8 cellular contexts compared by ENCODE assay signal in the genomic region with DNA sequence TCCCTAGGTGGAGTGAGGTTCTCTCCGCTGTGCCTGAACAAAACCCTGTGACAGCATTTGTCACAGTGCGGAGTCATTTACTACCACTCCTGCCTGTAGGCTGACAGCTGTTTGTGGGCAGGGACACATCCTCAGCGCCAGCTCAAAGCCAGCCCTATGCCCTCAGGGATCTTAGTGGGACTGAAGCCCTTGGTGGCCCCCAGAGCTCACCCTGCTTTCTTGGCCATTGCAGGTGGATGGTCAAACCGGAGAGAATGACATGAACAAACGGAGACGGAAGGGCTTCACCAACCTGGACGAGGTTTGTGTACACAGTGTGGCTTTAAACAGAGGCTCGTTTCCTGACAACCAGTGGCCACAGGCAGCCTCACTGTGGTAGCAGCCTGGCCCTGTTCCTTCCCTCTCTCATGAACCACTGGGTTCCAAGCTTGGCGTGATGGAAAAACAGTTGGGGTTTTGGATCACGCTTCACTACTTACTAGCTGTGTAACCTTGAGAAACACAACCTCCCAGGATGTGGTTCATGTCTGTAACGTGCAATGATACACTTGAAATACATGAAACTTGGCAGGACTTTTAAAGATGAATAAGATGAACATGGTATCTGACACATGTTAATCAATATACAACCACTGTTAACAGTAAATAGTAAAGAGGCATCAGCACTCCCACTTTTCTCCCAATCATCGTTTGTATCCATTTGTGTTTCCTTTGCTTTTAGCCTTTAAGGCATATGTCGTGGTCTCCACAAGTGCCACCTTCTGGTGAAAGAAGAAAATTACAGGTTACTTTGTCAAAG.
DNase-seq lines count a peak whose midpoint lies in the region; ATAC-seq, FAIRE-seq and TF ChIP-seq lines count a peak whose summit lies in the region.

No MANE protein-coding gene starts in this region.

- no peaks in the 10 kb centered on the region for H3K9me3 ChIP-seq in SK-N-MC (ENCODE audit: low read depth, low read length)
- H3K9me3 ChIP-seq in astrocyte (ENCODE audit: insufficient read depth, low read depth, low read length): no peaks in the 10 kb centered on the region
- no peaks in the 10 kb centered on the region for H3K9me3 ChIP-seq in iPS DF 6.9 (ENCODE audit: control insufficient read depth, insufficient read depth, low read length)

- no CpG with 5 or more reads among the region's 13 CpGs for WGBS in iPS DF 6.9 (ENCODE audit: insufficient coverage, insufficient read length)

- no peaks in the 10 kb centered on the region for H3K27me3 ChIP-seq in astrocyte (ENCODE audit: insufficient read depth, low read length)
- H3K27me3 ChIP-seq in iPS DF 6.9 (ENCODE audit: control insufficient read depth, insufficient read depth, low read length): no peaks in the 10 kb centered on the region

- peak; percentile 50 for ATAC-seq in GM21515 (IDR thresholded peaks at IDR 0.05; ENCODE audit: unreplicated experiment)

- no peak overlapping the region for H3K4me3 ChIP-seq in SK-N-MC
- H3K4me3 ChIP-seq in astrocyte (ENCODE audit: insufficient read depth, low read depth, low read length): no peak overlapping the region
- no peak overlapping the region for H3K4me3 ChIP-seq in iPS DF 6.9 (ENCODE audit: low read length)

- H3K36me3 Mint-ChIP-seq in astrocyte (ENCODE audit: low read depth, unreplicated experiment): peaks cover 69% of the 10 kb centered on the region

- H3K4me1 Mint-ChIP-seq in astrocyte (ENCODE audit: low read depth, unreplicated experiment): peaks cover 43% of the 10 kb centered on the region

- peak; percentile 93 for FAIRE-seq in astrocyte (lab: Jason Lieb, UNC)

- H3K4me1 ChIP-seq in astrocyte (ENCODE audit: insufficient read depth, low read length) (peaks cover 53% of the 10 kb centered on the region), iPS DF 6.9 (ENCODE audit: control insufficient read depth, insufficient read depth, low read length) (no peaks in the 10 kb centered on the region)

- DNase-seq in GDM1 (lab: John Stamatoyannopoulos, UW) (peak; percentile 45), KG1 (lab: John Stamatoyannopoulos, UW) (peak; percentile 69), SK-N-MC (ENCODE audit: low read depth, low spot score) (peak; percentile 16), astrocyte (ENCODE audit: low read depth) (peak; percentile 92), iPS DF 6.9 (ENCODE audit: low read depth, low spot score) (peak; percentile 25), GOT3 (lab: John Stamatoyannopoulos, UW) (no peak)
- DNase-seq in stimulated activated CD4-positive, alpha-beta T cell treated with anti-CD3 and anti-CD28 coated beads, Interleukin-12 subunit alpha, Interleukin-12 subunit beta, amount 100 ng/mL, for 48 hours (ENCODE audit: low read depth in 2 of 3, low spot score in 1 of 3): peak; percentile 40 to 53 (median 50)

- H3K79me2 ChIP-seq in astrocyte (ENCODE audit: insufficient read depth, low read length): peaks cover 51% of the 10 kb centered on the region

- no peaks in the 10 kb centered on the region for H4K20me1 ChIP-seq in astrocyte (ENCODE audit: insufficient read depth, low read length)

- H3K36me3 ChIP-seq in SK-N-MC (ENCODE audit: insufficient read depth, low read length): no peaks in the 10 kb centered on the region
- peaks cover 85% of the 10 kb centered on the region for H3K36me3 ChIP-seq in astrocyte (ENCODE audit: insufficient read depth, low read length)
- no peaks in the 10 kb centered on the region for H3K36me3 ChIP-seq in iPS DF 6.9 (ENCODE audit: control insufficient read depth, insufficient read depth, low read length)

- no peaks in the 10 kb centered on the region for H3K27me3 Mint-ChIP-seq in astrocyte (ENCODE audit: low read depth, unreplicated experiment)

- H3K4me3 Mint-ChIP-seq in astrocyte (ENCODE audit: unreplicated experiment): no peak overlapping the region

- H3K27ac Mint-ChIP-seq in astrocyte (ENCODE audit: unreplicated experiment): peak overlapping the region; percentile 62

- H3K9ac ChIP-seq in SK-N-MC (ENCODE audit: insufficient read length) (no peak overlapping the region), astrocyte (ENCODE audit: low read length) (peak overlapping the region; percentile 76)

- peak; percentile 68 for TF ChIP-seq CTCF in astrocyte (IDR thresholded peaks at IDR 0.05; ENCODE audit: insufficient read depth, low read depth, low read length)

- H3K27ac ChIP-seq in SK-N-MC (no peak overlapping the region), astrocyte (ENCODE audit: low read depth, low read length) (peak overlapping the region; percentile 97), iPS DF 6.9 (ENCODE audit: low read length) (no peak overlapping the region)

- H3K9me3 Mint-ChIP-seq in astrocyte (ENCODE audit: unreplicated experiment): no peaks in the 10 kb centered on the region

- H3K4me2 ChIP-seq in astrocyte (ENCODE audit: low read length): no peak overlapping the region

- H2AFZ ChIP-seq in astrocyte (ENCODE audit: low read depth, low read length): no peak overlapping the region
